In the genomic region with DNA sequence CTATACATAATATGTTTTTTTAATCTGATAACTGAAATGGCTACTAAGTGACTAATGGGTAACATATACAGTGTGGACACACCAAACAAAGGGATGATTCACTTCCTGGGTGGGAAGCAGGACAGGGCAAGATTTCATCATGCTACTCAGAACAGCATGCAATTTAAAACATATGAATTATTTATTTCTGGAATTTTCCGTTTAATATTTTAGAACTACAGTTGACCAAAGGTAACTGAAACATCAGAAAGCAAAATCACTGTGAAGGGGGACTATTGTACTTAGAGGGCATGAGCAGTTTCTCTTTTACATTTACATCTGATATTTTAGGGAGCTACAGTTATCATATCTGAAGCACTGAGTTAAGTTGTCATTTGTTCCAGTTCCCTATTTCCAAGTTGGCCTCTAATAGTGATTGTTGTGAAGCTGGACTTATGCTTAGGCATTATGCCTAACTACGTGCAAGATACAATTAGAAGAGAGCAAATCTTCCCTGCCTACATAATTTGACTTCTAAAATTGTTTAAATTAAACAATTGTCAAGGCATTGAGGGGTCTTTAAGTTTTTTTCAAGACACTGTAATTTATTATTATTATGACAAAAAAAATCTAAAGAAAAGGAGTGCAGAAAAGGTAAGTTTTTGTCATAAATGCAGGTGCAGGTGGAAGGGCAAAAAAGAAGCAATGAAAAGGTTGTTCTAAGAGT, we compare ENCODE assay signal across 11 cellular contexts. TPM values are rescaled to one million over a fixed set of nuclear protein-coding genes. Genes with fewer than 3 reads are reported as not detected.
DNase-seq lines count a peak whose midpoint lies in the region; ATAC-seq, FAIRE-seq and TF ChIP-seq lines count a peak whose summit lies in the region.
"Had no signal": no experiment of that assay in that cellular context is flagged by ENCODE, and none has a peak within 500 bp of the region (broad histone marks: within the 10 kb centered on the region; RNA-seq: fewer than 3 reads in every experiment).

No MANE protein-coding gene starts in this region.

- WGBS in GM23248 (ENCODE audit: low coverage in 1 of 2, low lambda C conversion rate in 2 of 2, missing lambda C conversion rate in 2 of 2), 2 experiments: 7 to 10% methylated on average over 2 of the region's 2 CpGs

- FAIRE-seq in GM12892 (lab: Jason Lieb, UNC): no peak

- no peaks in the 10 kb centered on the region for H3K79me2 ChIP-seq in GM23248 (ENCODE audit: insufficient read depth)
- H3K79me2 ChIP-seq: parathyroid adenoma had no signal

- H3K9ac ChIP-seq in GM23248: peak overlapping the region; percentile 14; the same call in 1 of the 2 replicates
- H3K9ac ChIP-seq: parathyroid adenoma had no signal

- no peaks in the 10 kb centered on the region for H3K27me3 ChIP-seq in GM23248 (replicated peaks; ENCODE audit: insufficient read depth)
- H3K27me3 ChIP-seq: heart right ventricle had no signal

- H3K9me3 ChIP-seq in GM23248 (ENCODE audit: low read depth): no peaks in the 10 kb centered on the region
- H3K9me3 ChIP-seq: heart right ventricle had no signal

- peaks cover 25% of the 10 kb centered on the region for H3K4me1 ChIP-seq in GM23248 (ENCODE audit: insufficient read depth)
- H3K4me1 ChIP-seq: parathyroid adenoma had no signal

- peak overlapping the region; percentile 47 for H3K4me2 ChIP-seq in GM23248 (ENCODE audit: unreplicated experiment)

- DNase-seq in GM23248 (peak; percentile 74), SIG-M5 (lab: John Stamatoyannopoulos, UW) (peak; percentile 28), fibroblast of peridontal ligament (ENCODE audit: extremely low read depth) (peak; percentile 72), GM12892 (ENCODE audit: insufficient read length) (no peak), medulla oblongata (ENCODE audit: extremely low spot score) (no peak)
- no peak for DNase-seq in stimulated activated naive CD8-positive, alpha-beta T cell treated with anti-CD3 and anti-CD28 coated beads, Interleukin-15, Interleukin-2, amounts not matched to agents 100 U/mL and 50 U/mL, for 24 hours
- DNase-seq: activated naive CD4-positive, alpha-beta T cell treated with anti-CD3 and anti-CD28 coated beads, Interleukin-2, amount 50 U/mL, for 16 hours; heart right ventricle; NCI-H1436 had no signal

- peaks cover 3% of the 10 kb centered on the region; the same call in 1 of the 2 replicates for H3K9me2 ChIP-seq in GM23248 (ENCODE audit: insufficient read depth)

- H3F3A ChIP-seq in GM23248 (ENCODE audit: insufficient read depth): peaks cover 5% of the 10 kb centered on the region; the same call in 1 of the 2 replicates

- H2AFZ ChIP-seq in GM23248: peak overlapping the region; percentile 56
- H2AFZ ChIP-seq: parathyroid adenoma had no signal

- TF ChIP-seq POLR2A in GM12892 (IDR thresholded peaks at IDR 0.05; ENCODE audit: low read depth, low read length): no peak

- H3K36me3 ChIP-seq in GM23248 (ENCODE audit: low read depth): no peaks in the 10 kb centered on the region

- H4K20me1 ChIP-seq in GM23248 (ENCODE audit: insufficient read depth): no peaks in the 10 kb centered on the region

- peak; percentile 36 for ATAC-seq in stimulated activated naive CD8-positive, alpha-beta T cell treated with anti-CD3 and anti-CD28 coated beads, Interleukin-15, Interleukin-2, amounts not matched to agents 100 U/mL and 50 U/mL, for 24 hours
- ATAC-seq in HG03095 (IDR thresholded peaks at IDR 0.05; ENCODE audit: unreplicated experiment): no peak

- H3K4me3 ChIP-seq in GM23248: peak overlapping the region; percentile 18; the same call in 1 of the 2 replicates
- H3K4me3 ChIP-seq: heart right ventricle had no signal

- in situ Hi-C loops in GM23248 (cut with MboI): no loop called here

- peak overlapping the region; percentile 48 for H3K27ac ChIP-seq in GM23248
- H3K27ac ChIP-seq: parathyroid adenoma had no signal

RNA-seq across cellular contexts. Expression of a gene that starts 34.3 kb away (rescaled TPM):
- 5.3 and 6.4 TPM in 2 replicates for total RNA-seq in GM23248 (2014; rRNA removed; shearing (Covaris generic))
- polyA plus RNA-seq in GM23248 (2016; fragmentation: Nextera tagmentation; extraction: Ambion mirVana): 2.1 and 2.8 TPM in 2 replicates
- polyA plus RNA-seq in GM12892 (2012; ENCODE audit: missing spikeins): 5.4 TPM

RNA-seq across cellular contexts. Expression of a gene that starts 52.7 kb away (rescaled TPM):
- 0.11 and 0.13 TPM in 2 replicates for total RNA-seq in GM23248 (2014; rRNA removed; shearing (Covaris generic))
- polyA plus RNA-seq in GM23248 (2016; fragmentation: Nextera tagmentation; extraction: Ambion mirVana): 0.09 and 0.23 TPM in 2 replicates
- polyA plus RNA-seq in GM12892 (2012; ENCODE audit: missing spikeins): 3.3 TPM

Comparison
In these comparisons a context has a peak if more than half of its experiments do, and no peak if none do; other contexts are left out.
1. DNase-seq: peak in GM23248 (single experiment), SIG-M5 (single experiment) and fibroblast of peridontal ligament (single experiment); none in stimulated activated naive CD8-positive, alpha-beta T cell treated with anti-CD3 and anti-CD28 coated beads, Interleukin-15, Interleukin-2, amounts not matched to agents 100 U/mL and 50 U/mL, for 24 hours (single experiment), GM12892 (single experiment) and medulla oblongata (single experiment).